In genomic region chr12:51320695-51321320, GRCh38 we compare ENCODE assay signal across 9 cellular contexts. TPM values are rescaled to one million over a fixed set of nuclear protein-coding genes. Genes with fewer than 3 reads are reported as not detected.
DNase-seq lines count a peak whose midpoint lies in the region; ATAC-seq, FAIRE-seq and TF ChIP-seq lines count a peak whose summit lies in the region.
"Had no signal": no experiment of that assay in that cellular context is flagged by ENCODE, and none has a peak within 500 bp of the region (broad histone marks: within the 10 kb centered on the region; RNA-seq: fewer than 3 reads in every experiment).

No MANE protein-coding gene starts in this region.

- peak overlapping the region; percentile 95 for H3K4me3 Mint-ChIP-seq in central memory CD8-positive, alpha-beta T cell
- H3K4me3 Mint-ChIP-seq in nephron progenitor cell, result no peak overlapping the region

- TF ChIP-seq CTCF in GM06990 (IDR thresholded peaks at IDR 0.05; ENCODE audit: insufficient read depth, low read length, poor library complexity, severe bottlenecking), result no peak
- TF ChIP-seq CTCF in nephron progenitor cell (IDR thresholded peaks at IDR 0.05), result no peak

- no peak for ATAC-seq in central memory CD8-positive, alpha-beta T cell (replicated peaks; ENCODE audit: extremely low read depth, poor library complexity, severe bottlenecking)
- ATAC-seq in HG02885 (IDR thresholded peaks at IDR 0.05; ENCODE audit: poor library complexity, unreplicated experiment) (no peak), HG03045 (IDR thresholded peaks at IDR 0.05; ENCODE audit: unreplicated experiment) (no peak)

- DNase-seq in GM06990 (ENCODE audit: extremely low read depth, insufficient read length), result peak; percentile 48
- peak; percentile 58 for DNase-seq in NCI-H226
- no peak for DNase-seq in central memory CD8-positive, alpha-beta T cell (ENCODE audit: low spot score in 2 of 2)
- no peak for DNase-seq in nephron progenitor cell
- DNase-seq in activated CD4-positive, CD25-positive, alpha-beta regulatory T cell (lab: John Stamatoyannopoulos, UW), result no peak
- no peak for DNase-seq in frontal cortex (ENCODE audit: low spot score in 2 of 2)
- DNase-seq: SHP77 had no signal

- no peaks in the 10 kb centered on the region for H3K9me3 Mint-ChIP-seq in central memory CD8-positive, alpha-beta T cell
- peaks cover 6% of the 10 kb centered on the region for H3K9me3 Mint-ChIP-seq in nephron progenitor cell

- no peak for FAIRE-seq in frontal cortex (lab: Jason Lieb, UNC)

- H3K27me3 ChIP-seq in GM06990 (replicated peaks; ENCODE audit: control insufficient read depth, insufficient read depth, low read length), result no peaks in the 10 kb centered on the region

- H3K27me3 Mint-ChIP-seq in central memory CD8-positive, alpha-beta T cell, result no peaks in the 10 kb centered on the region
- H3K27me3 Mint-ChIP-seq in nephron progenitor cell (ENCODE audit: low read depth, poor library complexity), result peaks cover 6% of the 10 kb centered on the region

- H3K36me3 Mint-ChIP-seq in central memory CD8-positive, alpha-beta T cell (ENCODE audit: insufficient read depth), result peaks cover 41% of the 10 kb centered on the region
- no peaks in the 10 kb centered on the region for H3K36me3 Mint-ChIP-seq in nephron progenitor cell (ENCODE audit: low read depth)

- H3K27ac Mint-ChIP-seq in central memory CD8-positive, alpha-beta T cell (ENCODE audit: low read depth), result peak overlapping the region; percentile 96
- peak overlapping the region; percentile 93 for H3K27ac Mint-ChIP-seq in nephron progenitor cell

- H3K4me3 ChIP-seq in GM06990 (replicated peaks; ENCODE audit: low read depth, low read length), result no peak overlapping the region

- H3K4me1 Mint-ChIP-seq in central memory CD8-positive, alpha-beta T cell, result peaks cover 87% of the 10 kb centered on the region
- H3K4me1 Mint-ChIP-seq in nephron progenitor cell, result peaks cover 33% of the 10 kb centered on the region

- no peaks in the 10 kb centered on the region; the same call in 1 of the 2 replicates for H3K36me3 ChIP-seq in GM06990 (ENCODE audit: control insufficient read depth, insufficient read depth, low read length)

RNA-seq across cellular contexts. Expression of gene BIN2, which starts 3.2 kb away (rescaled TPM):
- 1.2 TPM for total RNA-seq in frontal cortex

RNA-seq across cellular contexts. Expression of gene CELA1, which starts 25.7 kb away (rescaled TPM):
- not detected for total RNA-seq in frontal cortex

RNA-seq across cellular contexts. Expression of gene SMAGP, which starts 50.6 kb away (rescaled TPM):
- 0.82 TPM for total RNA-seq in frontal cortex

Comparison
In these comparisons a context has a peak if more than half of its experiments do, and no peak if none do; other contexts are left out.
1. DNase-seq: peak in GM06990 (single experiment) and NCI-H226 (single experiment); none in central memory CD8-positive, alpha-beta T cell (0 of 2), nephron progenitor cell (single experiment), activated CD4-positive, CD25-positive, alpha-beta regulatory T cell (0 of 4) and frontal cortex (0 of 2).